13 cellular contexts compared by ENCODE assay signal in genomic region chr10:78292987-78293865, GRCh38.
DNase-seq lines count a peak whose midpoint lies in the region; ATAC-seq and TF ChIP-seq lines count a peak whose summit lies in the region.
"Had no signal": no experiment of that assay in that cellular context is flagged by ENCODE, and none has a peak within 500 bp of the region (broad histone marks: within the 10 kb centered on the region; RNA-seq: fewer than 3 reads in every experiment).

No MANE protein-coding gene starts in this region.

- no peak overlapping the region for H3K27ac ChIP-seq in GM23338 (ENCODE audit: low read depth)
- H3K27ac ChIP-seq in endodermal cell (ENCODE audit: low read depth, low read length) = peak overlapping the region; percentile 82
- H3K27ac ChIP-seq in neuronal stem cell (replicated peaks; ENCODE audit: low read length) = peak overlapping the region; percentile 83
- H3K27ac ChIP-seq: C4-2B, neutrophil had no signal

- H3K36me3 ChIP-seq in GM23338 (ENCODE audit: insufficient read depth) (no peaks in the 10 kb centered on the region), endodermal cell (ENCODE audit: control insufficient read depth, insufficient read depth, low read length) (no peaks in the 10 kb centered on the region), neuronal stem cell (replicated peaks in 1 of 2; ENCODE audit: control insufficient read depth in 2 of 2, insufficient read depth in 2 of 2, low read length in 2 of 2) (no peaks in the 10 kb centered on the region)
- H3K36me3 ChIP-seq: MG63, neutrophil had no signal

- no peak overlapping the region for H3K23ac ChIP-seq in neuronal stem cell (ENCODE audit: low read depth, low read length, poor library complexity)

- DNase-seq in GM23338 (ENCODE audit: low spot score) (peak; percentile 79), NCI-H524 treated with DMSO at 0.1 percent for 48 hours (lab: John Stamatoyannopoulos, UW) (peak; percentile 50), endodermal cell (peak; percentile 89), neuronal stem cell (ENCODE audit: low spot score) (peak; percentile 82), MV-4-11 (lab: John Stamatoyannopoulos, UW) (no peak)
- no peak for DNase-seq in stimulated activated CD4-positive, alpha-beta T cell treated with anti-CD3 and anti-CD28 coated beads, Interleukin-4, amount 100 ng/mL, for 4 hours
- no peak for DNase-seq in NK-92 treated with Interleukin-12 subunit alpha and Interleukin-12 subunit beta, amount 100 ng/mL, for 24 hours (lab: John Stamatoyannopoulos, UW)
- DNase-seq: MG63; stimulated activated CD4-positive, alpha-beta T cell treated with anti-CD3 and anti-CD28 coated beads, Interleukin-4, amount 100 ng/mL, for 1 hour had no signal

- H2BK12ac ChIP-seq in neuronal stem cell (ENCODE audit: low read length) = peak overlapping the region; percentile 84

- peak overlapping the region; percentile 53 for H2AK5ac ChIP-seq in neuronal stem cell (ENCODE audit: low read depth, low read length)

- no peaks in the 10 kb centered on the region for H3K27me3 ChIP-seq in GM23338 (ENCODE audit: insufficient read depth)
- no peaks in the 10 kb centered on the region for H3K27me3 ChIP-seq in endodermal cell (ENCODE audit: control insufficient read depth, insufficient read depth, low read length, poor library complexity, severe bottlenecking)
- H3K27me3 ChIP-seq in neuronal stem cell (ENCODE audit: control insufficient read depth in 3 of 3, insufficient read depth in 3 of 3, low read depth in 1 of 3, low read length in 3 of 3) = peaks cover 0 to 21% (median 0%) of the 10 kb centered on the region in 3 experiments
- H3K27me3 ChIP-seq: MG63, neutrophil had no signal

- H3K9me3 Mint-ChIP-seq in GM23338 (no peaks in the 10 kb centered on the region; the same call in 2 of the 3 replicates), endodermal cell (no peaks in the 10 kb centered on the region)

- H3K9ac ChIP-seq in endodermal cell (ENCODE audit: extremely low read depth, low read length, poor library complexity, severe bottlenecking) = no peak overlapping the region
- H3K9ac ChIP-seq in neuronal stem cell (ENCODE audit: low read depth, low read length, poor library complexity) = no peak overlapping the region

- no peaks in the 10 kb centered on the region for H4K20me1 ChIP-seq in GM23338 (replicated peaks; ENCODE audit: insufficient read depth)

- H4K8ac ChIP-seq in neuronal stem cell (ENCODE audit: low read depth, low read length) = no peak overlapping the region

- H3K36me3 Mint-ChIP-seq in GM23338 (ENCODE audit: low read depth) = no peaks in the 10 kb centered on the region
- H3K36me3 Mint-ChIP-seq in endodermal cell (ENCODE audit: low read depth) = no peaks in the 10 kb centered on the region

- H3K4me1 Mint-ChIP-seq in GM23338 (peaks cover 24% of the 10 kb centered on the region), endodermal cell (peaks cover 21% of the 10 kb centered on the region)

- H3K4me3 Mint-ChIP-seq in GM23338 (peak overlapping the region; percentile 33; the same call in 1 of the 3 replicates), endodermal cell (no peak overlapping the region)

- H2AFZ ChIP-seq in GM23338 = peak overlapping the region; percentile 94
- H2AFZ ChIP-seq in neuronal stem cell (ENCODE audit: low read length) = peak overlapping the region; percentile 59

- peak overlapping the region; percentile 74 for H3K4me2 ChIP-seq in GM23338
- H3K4me2 ChIP-seq in neuronal stem cell (ENCODE audit: insufficient read depth, low read length, poor library complexity, severe bottlenecking) = peak overlapping the region; percentile 35

- H3K4me1 ChIP-seq in GM23338 (ENCODE audit: insufficient read depth) (peaks cover 20% of the 10 kb centered on the region), endodermal cell (ENCODE audit: control insufficient read depth, insufficient read depth, low read length) (peaks cover 11% of the 10 kb centered on the region), neuronal stem cell (ENCODE audit: control insufficient read depth in 2 of 2, insufficient read depth in 1 of 2, low read depth in 1 of 2, low read length in 2 of 2) (peaks cover 15 to 34% of the 10 kb centered on the region in 2 donors)

- H4K91ac ChIP-seq in neuronal stem cell (ENCODE audit: low read depth, low read length, poor library complexity) = no peak overlapping the region

- TF ChIP-seq CTCF in GM23338 (conservative IDR thresholded peaks at IDR 0.05; ENCODE audit: low read depth in 2 of 2) (no peak), endodermal cell (conservative IDR thresholded peaks at IDR 0.05) (no peak)

- no peaks in the 10 kb centered on the region for H3K79me2 ChIP-seq in GM23338 (replicated peaks; ENCODE audit: insufficient read depth)

- H3K18ac ChIP-seq in neuronal stem cell (ENCODE audit: low read length) = peak overlapping the region; percentile 93

- H3K9me3 ChIP-seq in endodermal cell (ENCODE audit: control insufficient read depth, low read length) (no peaks in the 10 kb centered on the region), neuronal stem cell (replicated peaks in 1 of 2; ENCODE audit: control insufficient read depth in 2 of 2, insufficient read depth in 1 of 2, low read depth in 1 of 2, low read length in 2 of 2) (no peaks in the 10 kb centered on the region)
- H3K9me3 ChIP-seq: MG63, neutrophil had no signal

- peaks cover 4% of the 10 kb centered on the region for H3K27me3 Mint-ChIP-seq in GM23338 (ENCODE audit: insufficient read depth, low read depth, poor library complexity)
- peaks cover 3% of the 10 kb centered on the region for H3K27me3 Mint-ChIP-seq in endodermal cell (ENCODE audit: insufficient read depth)

- H3K27ac Mint-ChIP-seq in GM23338 (no peak overlapping the region), endodermal cell (peak overlapping the region; percentile 77)

- H3K9me2 ChIP-seq in GM23338 (ENCODE audit: insufficient read depth) = no peaks in the 10 kb centered on the region

- no peak overlapping the region for H2BK15ac ChIP-seq in neuronal stem cell (ENCODE audit: low read length)

- H3K4me3 ChIP-seq in GM23338 (peak overlapping the region; percentile 36; the same call in 1 of the 2 replicates), endodermal cell (ENCODE audit: low read length) (peak overlapping the region; percentile 43), neuronal stem cell (ENCODE audit: low read length in 2 of 2) (no peak overlapping the region)
- H3K4me3 ChIP-seq: MG63 had no signal

- H2BK120ac ChIP-seq in neuronal stem cell (ENCODE audit: low read depth, low read length) = no peak overlapping the region

- WGBS in endodermal cell (ENCODE audit: insufficient coverage in 1 of 2, insufficient read length in 1 of 2), 2 experiments = 41 to 45% methylated on average over 7 to 11 of the region's 11 CpGs
- WGBS in neuronal stem cell (ENCODE audit: extremely low coverage in 2 of 2, insufficient read length in 2 of 2, insufficient replicate concordance in 1 of 2), 2 donors = no CpG with 5 or more reads among the region's 11 CpGs

- H3F3A ChIP-seq in GM23338 (replicated peaks; ENCODE audit: low read depth) = no peaks in the 10 kb centered on the region

- H3K79me1 ChIP-seq in neuronal stem cell (ENCODE audit: low read depth, low read length) = no peaks in the 10 kb centered on the region

- no peak overlapping the region for H3K4ac ChIP-seq in neuronal stem cell (ENCODE audit: low read length)

- ATAC-seq in GM23338 (peak; percentile 88), GM18498 (IDR thresholded peaks at IDR 0.05; ENCODE audit: unreplicated experiment) (no peak)
- ATAC-seq: Panc1 had no signal

- H2BK5ac ChIP-seq in neuronal stem cell (ENCODE audit: low read length) = peak overlapping the region; percentile 40

- no peak overlapping the region for H3K14ac ChIP-seq in neuronal stem cell (ENCODE audit: low read length)

TF ChIP-seq in GM23338, 12 proteins besides CTCF, POLR2A, EP300 and RAD21 (continues in another document):
- TF ChIP-seq REST (IDR thresholded peaks at IDR 0.05; ENCODE audit: unreplicated experiment) = no peak
- no peak for TF ChIP-seq NANOG (IDR thresholded peaks at IDR 0.05; ENCODE audit: borderline replicate concordance)
- no peak for TF ChIP-seq EZH2 (IDR thresholded peaks at IDR 0.05; ENCODE audit: low read depth, unreplicated experiment)

Comparison
In these comparisons a context has a peak if more than half of its experiments do, and no peak if none do; other contexts are left out.
1. DNase-seq: peak in GM23338 (single experiment), NCI-H524 treated with DMSO at 0.1 percent for 48 hours (single experiment), endodermal cell (single experiment) and neuronal stem cell (single experiment); none in stimulated activated CD4-positive, alpha-beta T cell treated with anti-CD3 and anti-CD28 coated beads, Interleukin-4, amount 100 ng/mL, for 4 hours (0 of 2), NK-92 treated with Interleukin-12 subunit alpha and Interleukin-12 subunit beta, amount 100 ng/mL, for 24 hours (single experiment) and MV-4-11 (single experiment).
2. H3K4me3 ChIP-seq: peak in GM23338 (single experiment) and endodermal cell (single experiment); none in neuronal stem cell (0 of 2).